ENCODE assay signal across 8 cellular contexts in genomic region chr9:35903049-35903448, GRCh38.
DNase-seq lines count a peak whose midpoint lies in the region; ATAC-seq and TF ChIP-seq lines count a peak whose summit lies in the region.

No MANE protein-coding gene starts in this region.

- TF ChIP-seq CTCF in C4-2B (conservative IDR thresholded peaks at IDR 0.05): peak; percentile 87
- peak; percentile 66 for TF ChIP-seq CTCF in GM12873 (IDR thresholded peaks at IDR 0.05; ENCODE audit: insufficient read depth, low read depth, low read length, missing control alignments)
- peak; percentile 31; the same call in 1 of the 2 replicates for TF ChIP-seq CTCF in WI38 (IDR thresholded peaks at IDR 0.05; ENCODE audit: low read depth, low read length)
- peak; percentile 52 for TF ChIP-seq CTCF in foreskin fibroblast (IDR thresholded peaks at IDR 0.05; ENCODE audit: low read depth, low read length)
- peak; percentile 66 for TF ChIP-seq CTCF in retinal pigment epithelial cell (conservative IDR thresholded peaks at IDR 0.05; ENCODE audit: low read depth, low read length)

- H3K4me3 ChIP-seq in WI38 (ENCODE audit: low read depth, low read length) (no peak overlapping the region), foreskin fibroblast (ENCODE audit: low read depth in 1 of 2, low read length in 2 of 2) (no peak overlapping the region), retinal pigment epithelial cell (ENCODE audit: low read length) (no peak overlapping the region)

- no peak overlapping the region for H3K27ac ChIP-seq in C4-2B

- no peak for ATAC-seq in HG02970 (IDR thresholded peaks at IDR 0.05; ENCODE audit: low FRiP score, unreplicated experiment)

- DNase-seq in NCI-H2081 (lab: John Stamatoyannopoulos, UW) (peak; percentile 65 to 79), foreskin fibroblast (peak; percentile 34 to 75), retinal pigment epithelial cell (ENCODE audit: low read depth) (no peak), GOT3 (lab: John Stamatoyannopoulos, UW) (no peak)

Comparison
In these comparisons a context has a peak if more than half of its experiments do, and no peak if none do; other contexts are left out.
1. CTCF ChIP-seq: peak in every context shown above with its lines; median percentile 87 in C4-2B; 66 in GM12873; 66 in retinal pigment epithelial cell; 52 in foreskin fibroblast; 31 in WI38.
2. DNase-seq: peak in NCI-H2081 (2 of 2) and foreskin fibroblast (2 of 2); none in retinal pigment epithelial cell (single experiment) and GOT3 (single experiment).